ENCODE assay signal across 1 cellular context in genomic region chr17:82238562-82239201, GRCh38.
TF ChIP-seq lines count a peak whose summit lies in the region.

No MANE protein-coding gene starts in this region.

TF ChIP-seq in H1, 55 proteins besides CTCF, POLR2A, EP300 and RAD21:
- no peak for TF ChIP-seq BCL11A (IDR thresholded peaks at IDR 0.05; ENCODE audit: low read depth in 2 of 2, low read length in 2 of 2)
- no peak for TF ChIP-seq PHF8 (conservative IDR thresholded peaks at IDR 0.05; ENCODE audit: low read depth, low read length)
- TF ChIP-seq CREB1 (IDR thresholded peaks at IDR 0.05), result no peak
- TF ChIP-seq BRCA1 (IDR thresholded peaks at IDR 0.05; ENCODE audit: low read depth, low read length), result no peak
- no peak for TF ChIP-seq CEBPB (IDR thresholded peaks at IDR 0.05; ENCODE audit: low read depth, low read length)
- no peak for TF ChIP-seq SP1 (IDR thresholded peaks at IDR 0.05; ENCODE audit: low read depth, low read length)
- TF ChIP-seq, protein P1, sequence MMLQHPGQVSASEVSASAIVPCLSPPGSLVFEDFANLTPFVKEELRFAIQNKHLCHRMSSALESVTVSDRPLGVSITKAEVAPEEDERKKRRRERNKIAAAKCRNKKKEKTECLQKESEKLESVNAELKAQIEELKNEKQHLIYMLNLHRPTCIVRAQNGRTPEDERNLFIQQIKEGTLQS (IDR thresholded peaks at IDR 0.05; ENCODE audit: insufficient read depth, low read depth, low read length), result no peak
- no peak for TF ChIP-seq EZH2 (IDR thresholded peaks at IDR 0.05; ENCODE audit: low read depth, low read length, severe bottlenecking)
- no peak for TF ChIP-seq TEAD4 (IDR thresholded peaks at IDR 0.05; ENCODE audit: low read depth, low read length)
- no peak for TF ChIP-seq RFX5 (IDR thresholded peaks at IDR 0.05; ENCODE audit: borderline replicate concordance, low read depth, low read length)
